In genomic region chr20:63967330-63968135, GRCh38 we compare ENCODE assay signal across 16 cellular contexts. TPM values are rescaled to one million over a fixed set of nuclear protein-coding genes. Genes with fewer than 3 reads are reported as not detected.
A peak's percentile ranks its signal among the peaks of the same experiment; 100 is the strongest.
DNase-seq lines count a peak whose midpoint lies in the region; ATAC-seq and TF ChIP-seq lines count a peak whose summit lies in the region.
"Had no signal": no experiment of that assay in that cellular context is flagged by ENCODE, and none has a peak within 500 bp of the region (broad histone marks: within the 10 kb centered on the region; RNA-seq: fewer than 3 reads in every experiment).

No MANE protein-coding gene starts in this region.

- DNase-seq in Right ventricle myocardium inferior (ENCODE audit: missing footprints) (peak; percentile 57), cardiac septum (ENCODE audit: low spot score) (no peak), natural killer cell (no peak), type B pancreatic cell (ENCODE audit: extremely low spot score, unreplicated experiment) (no peak), midbrain (lab: John Stamatoyannopoulos, UW) (no peak)
- no peak for DNase-seq in central memory CD8-positive, alpha-beta T cell (ENCODE audit: low spot score in 2 of 2)
- no peak for DNase-seq in T-helper 2 cell treated with Interferon-gamma antibody and Interleukin-4, amounts not matched to agents 5 μg/mL and 100 μg/mL, for 36 hours (ENCODE audit: low spot score)
- DNase-seq: DMS153, H7, KBM-7, NCI-H1436, SJCRH30, small intestine had no signal

- H3K9me3 Mint-ChIP-seq in central memory CD8-positive, alpha-beta T cell: no peaks in the 10 kb centered on the region
- H3K9me3 Mint-ChIP-seq in natural killer cell (no peaks in the 10 kb centered on the region), type B pancreatic cell (no peaks in the 10 kb centered on the region)
- no peaks in the 10 kb centered on the region for H3K9me3 Mint-ChIP-seq in T-helper 2 cell treated with Interferon-gamma antibody and Interleukin-4, amounts not matched to agents 5 μg/mL and 100 μg/mL, for 36 hours

- intact Hi-C loops in Right ventricle myocardium inferior (cut with DNase I) (no loop called here), cardiac septum (cut with DNase I) (no loop called here), natural killer cell (cut with micrococcal nuclease) (no loop called here)

- H3K27me3 Mint-ChIP-seq in central memory CD8-positive, alpha-beta T cell: no peaks in the 10 kb centered on the region
- H3K27me3 Mint-ChIP-seq in natural killer cell (ENCODE audit: low read depth in 2 of 2): no peaks in the 10 kb centered on the region
- no peaks in the 10 kb centered on the region for H3K27me3 Mint-ChIP-seq in type B pancreatic cell
- H3K27me3 Mint-ChIP-seq in T-helper 2 cell treated with Interferon-gamma antibody and Interleukin-4, amounts not matched to agents 5 μg/mL and 100 μg/mL, for 36 hours (ENCODE audit: low read depth): no peaks in the 10 kb centered on the region

- peaks cover 9% of the 10 kb centered on the region for H3K36me3 Mint-ChIP-seq in central memory CD8-positive, alpha-beta T cell (ENCODE audit: insufficient read depth)
- H3K36me3 Mint-ChIP-seq in natural killer cell: no peaks in the 10 kb centered on the region
- H3K36me3 Mint-ChIP-seq in type B pancreatic cell: no peaks in the 10 kb centered on the region
- H3K36me3 Mint-ChIP-seq in T-helper 2 cell treated with Interferon-gamma antibody and Interleukin-4, amounts not matched to agents 5 μg/mL and 100 μg/mL, for 36 hours (ENCODE audit: low read depth): peaks cover 31% of the 10 kb centered on the region

- H3K27ac Mint-ChIP-seq in central memory CD8-positive, alpha-beta T cell (ENCODE audit: low read depth): no peak overlapping the region
- H3K27ac Mint-ChIP-seq in natural killer cell: peak overlapping the region in 1 of 2 donors; percentile 81
- H3K27ac Mint-ChIP-seq in type B pancreatic cell: no peak overlapping the region
- no peak overlapping the region for H3K27ac Mint-ChIP-seq in T-helper 2 cell treated with Interferon-gamma antibody and Interleukin-4, amounts not matched to agents 5 μg/mL and 100 μg/mL, for 36 hours

- H3K4me1 Mint-ChIP-seq in central memory CD8-positive, alpha-beta T cell: peaks cover 8% of the 10 kb centered on the region
- H3K4me1 Mint-ChIP-seq in natural killer cell: peaks cover 8% of the 10 kb centered on the region in 2 donors
- no peaks in the 10 kb centered on the region for H3K4me1 Mint-ChIP-seq in type B pancreatic cell (ENCODE audit: unreplicated experiment)
- peaks cover 9% of the 10 kb centered on the region for H3K4me1 Mint-ChIP-seq in T-helper 2 cell treated with Interferon-gamma antibody and Interleukin-4, amounts not matched to agents 5 μg/mL and 100 μg/mL, for 36 hours (ENCODE audit: low read depth)

- no peak for TF ChIP-seq CTCF in natural killer cell (IDR thresholded peaks at IDR 0.05)
- TF ChIP-seq CTCF in type B pancreatic cell (conservative IDR thresholded peaks at IDR 0.05): no peak

- ATAC-seq in Right ventricle myocardium inferior (no peak), natural killer cell (no peak), HG03095 (IDR thresholded peaks at IDR 0.05; ENCODE audit: unreplicated experiment) (no peak)
- no peak for ATAC-seq in central memory CD8-positive, alpha-beta T cell (replicated peaks; ENCODE audit: extremely low read depth, poor library complexity, severe bottlenecking)
- ATAC-seq: esophagus mucosa, left lobe of liver had no signal

- H3K4me3 Mint-ChIP-seq in central memory CD8-positive, alpha-beta T cell: peak overlapping the region; percentile 83
- H3K4me3 Mint-ChIP-seq in natural killer cell: peak overlapping the region; percentile 25
- H3K4me3 Mint-ChIP-seq in type B pancreatic cell: peak overlapping the region; percentile 51
- no peak overlapping the region for H3K4me3 Mint-ChIP-seq in T-helper 2 cell treated with Interferon-gamma antibody and Interleukin-4, amounts not matched to agents 5 μg/mL and 100 μg/mL, for 36 hours

RNA-seq across cellular contexts. Expression of gene ZNF512B, which starts 2.2 kb away (rescaled TPM):
- total RNA-seq in Right ventricle myocardium inferior (12.2 TPM), cardiac septum (12.8 TPM), natural killer cell (10 to 100 TPM; 11.5 to 16.8 (median 13.8) TPM), type B pancreatic cell (ENCODE audit: low replicate concordance) (34.7 and 40.8 TPM in 2 replicates)

RNA-seq across cellular contexts. Expression of gene UCKL1, which starts 11.3 kb away (rescaled TPM):
- total RNA-seq in Right ventricle myocardium inferior (52.0 TPM), cardiac septum (43.2 TPM), natural killer cell (10 to 100 TPM; 49.9 to 58.1 (median 49.9) TPM), type B pancreatic cell (ENCODE audit: low replicate concordance) (44.1 and 49.7 TPM in 2 replicates)

RNA-seq across cellular contexts. Expression of gene SAMD10, which starts 11.9 kb away (rescaled TPM):
- total RNA-seq in Right ventricle myocardium inferior (5.7 TPM), cardiac septum (4.0 TPM), natural killer cell (10 to 100 TPM; 15.2 to 22.3 (median 17.6) TPM), type B pancreatic cell (ENCODE audit: low replicate concordance) (7.4 and 16.9 TPM in 2 replicates)
- total RNA-seq: SJCRH30 had no signal

RNA-seq across cellular contexts. Expression of gene PRPF6, which starts 13.4 kb away (rescaled TPM):
- total RNA-seq in Right ventricle myocardium inferior (46.4 TPM), cardiac septum (47.5 TPM), natural killer cell (10 to 100 TPM; 52.7 to 63.0 (median 55.0) TPM), type B pancreatic cell (ENCODE audit: low replicate concordance) (64.3 and 67.9 TPM in 2 replicates)
